ENCODE assay signal across 1 cellular context in the genomic region with DNA sequence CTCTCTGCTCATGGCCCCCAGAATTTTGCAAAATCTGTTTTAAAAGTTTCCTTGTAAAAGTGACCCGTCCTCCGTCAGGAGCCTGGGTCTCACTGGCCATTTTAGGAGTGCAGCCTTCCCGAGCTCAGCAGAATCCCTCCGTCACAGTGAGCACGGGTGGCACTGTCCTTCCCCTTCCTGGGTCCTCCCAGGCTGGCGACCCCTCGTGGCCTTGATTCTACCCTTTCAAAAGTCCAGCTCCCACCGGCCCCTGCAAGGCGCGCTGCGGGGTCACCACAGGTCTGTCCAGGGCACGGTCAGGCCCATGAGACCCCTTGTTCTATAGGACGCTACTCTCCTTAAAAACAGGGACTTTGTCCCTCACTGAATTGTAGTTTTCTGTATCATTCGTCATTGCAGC.
TF ChIP-seq lines count a peak whose summit lies in the region.

No MANE protein-coding gene starts in this region.

TF ChIP-seq in IMR-90, 13 proteins besides CTCF, POLR2A, EP300 and RAD21 (continued from another document):
- no peak for TF ChIP-seq SMC3 (IDR thresholded peaks at IDR 0.05; ENCODE audit: low read depth, low read length)
- no peak for TF ChIP-seq RCOR1 (IDR thresholded peaks at IDR 0.05; ENCODE audit: insufficient replicate concordance, low read length)
- no peak for TF ChIP-seq RFX5 (IDR thresholded peaks at IDR 0.05; ENCODE audit: low read depth, low read length)
- TF ChIP-seq, protein P1, sequence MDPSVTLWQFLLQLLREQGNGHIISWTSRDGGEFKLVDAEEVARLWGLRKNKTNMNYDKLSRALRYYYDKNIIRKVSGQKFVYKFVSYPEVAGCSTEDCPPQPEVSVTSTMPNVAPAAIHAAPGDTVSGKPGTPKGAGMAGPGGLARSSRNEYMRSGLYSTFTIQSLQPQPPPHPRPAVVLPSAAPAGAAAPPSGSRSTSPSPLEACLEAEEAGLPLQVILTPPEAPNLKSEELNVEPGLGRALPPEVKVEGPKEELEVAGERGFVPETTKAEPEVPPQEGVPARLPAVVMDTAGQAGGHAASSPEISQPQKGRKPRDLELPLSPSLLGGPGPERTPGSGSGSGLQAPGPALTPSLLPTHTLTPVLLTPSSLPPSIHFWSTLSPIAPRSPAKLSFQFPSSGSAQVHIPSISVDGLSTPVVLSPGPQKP (IDR thresholded peaks at IDR 0.05; ENCODE audit: borderline replicate concordance, low read depth, low read length), result no peak
- no peak for TF ChIP-seq FOS (IDR thresholded peaks at IDR 0.05; ENCODE audit: low read depth, low read length)
- TF ChIP-seq, protein P2, sequence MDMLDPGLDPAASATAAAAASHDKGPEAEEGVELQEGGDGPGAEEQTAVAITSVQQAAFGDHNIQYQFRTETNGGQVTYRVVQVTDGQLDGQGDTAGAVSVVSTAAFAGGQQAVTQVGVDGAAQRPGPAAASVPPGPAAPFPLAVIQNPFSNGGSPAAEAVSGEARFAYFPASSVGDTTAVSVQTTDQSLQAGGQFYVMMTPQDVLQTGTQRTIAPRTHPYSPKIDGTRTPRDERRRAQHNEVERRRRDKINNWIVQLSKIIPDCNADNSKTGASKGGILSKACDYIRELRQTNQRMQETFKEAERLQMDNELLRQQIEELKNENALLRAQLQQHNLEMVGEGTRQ (IDR thresholded peaks at IDR 0.05; ENCODE audit: low read depth, low read length), result no peak
- TF ChIP-seq NFE2L2 (IDR thresholded peaks at IDR 0.05; ENCODE audit: low read depth, low read length), result no peak
- no peak for TF ChIP-seq MXI1 (IDR thresholded peaks at IDR 0.05; ENCODE audit: borderline replicate concordance, low read depth, low read length)
